Comparison of ENCODE assay signal across 12 cellular contexts in the genomic region with DNA sequence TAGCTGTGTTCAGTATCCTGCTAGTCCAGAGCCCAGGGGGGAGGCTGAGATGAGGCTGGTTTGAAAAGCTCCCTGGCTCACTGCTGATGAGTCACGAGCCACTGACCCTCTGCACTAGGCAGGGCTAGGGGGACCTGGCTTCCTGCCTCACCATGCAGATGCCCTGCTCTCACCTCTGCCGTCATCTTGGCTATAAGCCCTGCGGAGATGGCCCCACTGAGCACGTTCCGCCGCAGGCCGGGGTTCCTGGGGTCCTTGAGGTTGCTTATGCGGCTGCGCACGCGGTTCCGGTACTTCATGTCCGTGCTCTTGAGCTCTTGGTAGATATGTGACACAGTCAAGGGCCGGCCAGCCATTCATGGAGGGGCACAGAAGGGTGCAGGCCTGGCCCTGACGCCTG. TPM values are rescaled to one million over a fixed set of nuclear protein-coding genes. Genes with fewer than 3 reads are reported as not detected.
DNase-seq lines count a peak whose midpoint lies in the region; ATAC-seq and TF ChIP-seq lines count a peak whose summit lies in the region.
"Had no signal": no experiment of that assay in that cellular context is flagged by ENCODE, and none has a peak within 500 bp of the region (broad histone marks: within the 10 kb centered on the region; RNA-seq: fewer than 3 reads in every experiment).

No MANE protein-coding gene starts in this region.

- H3K4me1 ChIP-seq in body of pancreas (peaks cover 32% of the 10 kb centered on the region), skeletal muscle tissue (ENCODE audit: control insufficient read depth in 3 of 3, insufficient read depth in 3 of 3, low read length in 3 of 3) (peaks cover 21 to 43% (median 27%) of the 10 kb centered on the region in 3 donors)
- H3K4me1 ChIP-seq: Caco-2 had no signal

- no peaks in the 10 kb centered on the region for H3K9me3 ChIP-seq in body of pancreas
- no peaks in the 10 kb centered on the region for H3K9me3 ChIP-seq in skeletal muscle tissue (ENCODE audit: control insufficient read depth in 3 of 3, low read length in 3 of 3)
- H3K9me3 ChIP-seq: Caco-2 had no signal

- H3K36me3 ChIP-seq in body of pancreas (replicated peaks in 1 of 2; ENCODE audit: insufficient read depth in 1 of 2, low read depth in 2 of 2) (peaks cover 0 to 6% of the 10 kb centered on the region in 2 donors), skeletal muscle tissue (ENCODE audit: control insufficient read depth in 3 of 3, insufficient read depth in 3 of 3, low read length in 3 of 3) (peaks cover 15 to 49% (median 24%) of the 10 kb centered on the region in 3 donors)

- peak; percentile 24 for ATAC-seq in body of pancreas
- ATAC-seq: T-cell had no signal

- H3K4me3 ChIP-seq in body of pancreas, result no peak overlapping the region
- H3K4me3 ChIP-seq in skeletal muscle tissue (ENCODE audit: low read length in 3 of 3), result no peak overlapping the region

- H3K27ac ChIP-seq in body of pancreas, result peak overlapping the region in 3 of 4 donors; percentile 31 to 70 (median 69)
- peak overlapping the region; percentile 88 for H3K27ac ChIP-seq in skeletal muscle tissue (ENCODE audit: low read depth, low read length)

- no peaks in the 10 kb centered on the region for H3K27me3 ChIP-seq in body of pancreas
- H3K27me3 ChIP-seq in skeletal muscle tissue (ENCODE audit: control insufficient read depth in 3 of 3, insufficient read depth in 3 of 3, low read length in 3 of 3), result no peaks in the 10 kb centered on the region

- TF ChIP-seq POLR2A in body of pancreas (IDR thresholded peaks at IDR 0.05), result no peak

- peak; percentile 69 for DNase-seq in GM03348 (ENCODE audit: low spot score)
- peak; percentile 37 to 61 (median 52) for DNase-seq in body of pancreas
- DNase-seq in islet precursor cell, result peak; percentile 70
- no peak for DNase-seq in activated CD8-positive, alpha-beta memory T cell treated with anti-CD3 and anti-CD28 coated beads, Interleukin-2, amount 50 U/mL, for 4 hours
- no peak for DNase-seq in occipital lobe (lab: John Stamatoyannopoulos, UW)
- DNase-seq in nucleus accumbens (lab: John Stamatoyannopoulos, UW), result no peak
- DNase-seq in NCI-H1417 treated with DMSO at 0.1 percent for 48 hours (lab: John Stamatoyannopoulos, UW), result no peak
- DNase-seq: activated CD8-positive, alpha-beta memory T cell treated with anti-CD3 and anti-CD28 coated beads, Interleukin-2, amount 50 U/mL, for 48 hours; Caco-2; cortex of kidney; T-cell had no signal

- no peak for TF ChIP-seq CTCF in body of pancreas (IDR thresholded peaks at IDR 0.05)

- H3K9ac ChIP-seq in skeletal muscle tissue (ENCODE audit: low read depth in 1 of 3, low read length in 3 of 3), result peak overlapping the region in 1 of 3 donors; percentile 40

- intact Hi-C loops in body of pancreas (cut with DNase I), result no loop called here

- 68 to 90% methylated on average over 3 to 15 of the region's 15 CpGs for WGBS in body of pancreas, 2 donors

RNA-seq across cellular contexts. Expression of a gene that starts 24.1 kb away (rescaled TPM):
- total RNA-seq in body of pancreas, result 10 to 100 TPM in 1 of 2 donors, 1 to 10 TPM in 1; 8.6 to 18.5 TPM
- total RNA-seq in skeletal muscle tissue, result 67.3 TPM
- 95.8 TPM for total RNA-seq in occipital lobe

RNA-seq across cellular contexts. Expression of a gene that starts 30.8 kb away (rescaled TPM):
- 100 to 1,000 TPM; 110 to 140 TPM for total RNA-seq in body of pancreas
- 314 TPM for total RNA-seq in skeletal muscle tissue
- 4.8 TPM for total RNA-seq in occipital lobe

RNA-seq across cellular contexts. Expression of a gene that starts 49.6 kb away (rescaled TPM):
- 10 to 100 TPM; 34.2 to 41.2 TPM for total RNA-seq in body of pancreas
- total RNA-seq in skeletal muscle tissue, result 83.5 TPM
- 160 TPM for total RNA-seq in occipital lobe

Comparison
In these comparisons a context has a peak if more than half of its experiments do, and no peak if none do; other contexts are left out.
1. DNase-seq: peak in GM03348 (single experiment), body of pancreas (4 of 4) and islet precursor cell (single experiment); none in activated CD8-positive, alpha-beta memory T cell treated with anti-CD3 and anti-CD28 coated beads, Interleukin-2, amount 50 U/mL, for 4 hours (single experiment), occipital lobe (single experiment), nucleus accumbens (0 of 56) and NCI-H1417 treated with DMSO at 0.1 percent for 48 hours (single experiment).
2. RNA of a gene that starts 30.8 kb away (total RNA-seq): 314 TPM in skeletal muscle tissue (single experiment) and 110 to 140 TPM in body of pancreas; 4.8 TPM in occipital lobe (single experiment); every median in the first group is over 10 times any median in the second.